In the genomic region with DNA sequence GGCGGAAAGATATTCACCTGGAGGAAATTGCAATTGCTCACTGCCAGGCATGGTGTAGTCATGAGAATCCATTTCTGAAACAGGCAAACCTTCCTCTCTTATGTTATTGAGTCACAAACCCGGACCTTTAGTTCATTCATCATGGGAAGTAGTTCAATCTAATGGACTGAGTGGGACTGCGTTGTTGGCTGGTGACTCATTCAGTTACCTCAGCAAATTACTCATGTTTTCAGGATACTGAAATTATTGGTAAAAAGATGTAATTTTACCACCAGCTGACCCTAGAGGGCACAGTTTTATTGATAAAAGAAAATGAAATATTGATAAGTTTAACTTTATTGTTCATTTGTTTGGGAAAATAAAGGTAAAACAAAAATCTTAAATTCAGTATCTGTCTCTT, we compare ENCODE assay signal across 10 cellular contexts.
A peak's percentile ranks its signal among the peaks of the same experiment; 100 is the strongest.
DNase-seq lines count a peak whose midpoint lies in the region; ATAC-seq and TF ChIP-seq lines count a peak whose summit lies in the region.
"Had no signal": no experiment of that assay in that cellular context is flagged by ENCODE, and none has a peak within 500 bp of the region (broad histone marks: within the 10 kb centered on the region; RNA-seq: fewer than 3 reads in every experiment).

No MANE protein-coding gene starts in this region.

- TF ChIP-seq CTCF in retinal pigment epithelial cell (conservative IDR thresholded peaks at IDR 0.05; ENCODE audit: low read depth, low read length): peak; percentile 35
- TF ChIP-seq CTCF in psoas muscle (IDR thresholded peaks at IDR 0.05): no peak

- H3K4me3 ChIP-seq in retinal pigment epithelial cell (ENCODE audit: low read length) (no peak overlapping the region), psoas muscle (no peak overlapping the region)

- ATAC-seq in GM18867 (IDR thresholded peaks at IDR 0.05; ENCODE audit: unreplicated experiment): peak; percentile 85
- ATAC-seq in HG02981 (IDR thresholded peaks at IDR 0.05; ENCODE audit: unreplicated experiment): peak; percentile 83
- ATAC-seq in psoas muscle: no peak

- peaks cover 12% of the 10 kb centered on the region for H3K9me3 Mint-ChIP-seq in activated T-helper 2 cell treated with anti-CD3 and anti-CD28 coated beads, Interferon-gamma antibody, Interleukin-2, Interleukin-4, amounts not matched to agents 10 μg/mL and 5 μg/mL and 100 μg/mL, durations not matched to agents 14 hours and 24 hours and 36 hours
- H3K9me3 Mint-ChIP-seq: dendritic cell treated with granulocyte-macrophage colony-stimulating factor and Interleukin-4, amounts not matched to agents 40 ng/mL and 50 ng/mL, for 4 days had no signal

- H3K27ac Mint-ChIP-seq in activated T-helper 2 cell treated with anti-CD3 and anti-CD28 coated beads, Interferon-gamma antibody, Interleukin-2, Interleukin-4, amounts not matched to agents 10 μg/mL and 5 μg/mL and 100 μg/mL, durations not matched to agents 14 hours and 24 hours and 36 hours: no peak overlapping the region
- H3K27ac Mint-ChIP-seq: dendritic cell treated with granulocyte-macrophage colony-stimulating factor and Interleukin-4, amounts not matched to agents 40 ng/mL and 50 ng/mL, for 4 days had no signal

- H3K36me3 ChIP-seq in psoas muscle (ENCODE audit: insufficient read depth in 1 of 2, low read depth in 1 of 2): no peaks in the 10 kb centered on the region

- no peak overlapping the region for H3K4me3 Mint-ChIP-seq in activated T-helper 2 cell treated with anti-CD3 and anti-CD28 coated beads, Interferon-gamma antibody, Interleukin-2, Interleukin-4, amounts not matched to agents 10 μg/mL and 5 μg/mL and 100 μg/mL, durations not matched to agents 14 hours and 24 hours and 36 hours (ENCODE audit: low read depth)
- H3K4me3 Mint-ChIP-seq: dendritic cell treated with granulocyte-macrophage colony-stimulating factor and Interleukin-4, amounts not matched to agents 40 ng/mL and 50 ng/mL, for 4 days had no signal

- H3K27me3 Mint-ChIP-seq in activated T-helper 2 cell treated with anti-CD3 and anti-CD28 coated beads, Interferon-gamma antibody, Interleukin-2, Interleukin-4, amounts not matched to agents 10 μg/mL and 5 μg/mL and 100 μg/mL, durations not matched to agents 14 hours and 24 hours and 36 hours (ENCODE audit: low read depth): no peaks in the 10 kb centered on the region
- H3K27me3 Mint-ChIP-seq: dendritic cell treated with granulocyte-macrophage colony-stimulating factor and Interleukin-4, amounts not matched to agents 40 ng/mL and 50 ng/mL, for 4 days had no signal

- no peaks in the 10 kb centered on the region for H3K4me1 Mint-ChIP-seq in activated T-helper 2 cell treated with anti-CD3 and anti-CD28 coated beads, Interferon-gamma antibody, Interleukin-2, Interleukin-4, amounts not matched to agents 10 μg/mL and 5 μg/mL and 100 μg/mL, durations not matched to agents 14 hours and 24 hours and 36 hours (ENCODE audit: low read depth)

- H3K27ac ChIP-seq in psoas muscle: no peak overlapping the region

- H3K4me1 ChIP-seq in psoas muscle: no peaks in the 10 kb centered on the region

- peak; percentile 95 for DNase-seq in amniotic epithelial cell (ENCODE audit: low read depth)
- DNase-seq in retinal pigment epithelial cell (ENCODE audit: low read depth): peak; percentile 91
- no peak for DNase-seq in psoas muscle
- DNase-seq in ureter (ENCODE audit: low spot score): no peak
- DNase-seq in activated T-helper 2 cell treated with anti-CD3 and anti-CD28 coated beads, Interferon-gamma antibody, Interleukin-2, Interleukin-4, amounts not matched to agents 10 μg/mL and 5 μg/mL and 100 μg/mL, durations not matched to agents 14 hours and 24 hours and 36 hours (ENCODE audit: low spot score): no peak
- DNase-seq: NCI-H1417; stimulated activated CD4-positive, alpha-beta T cell treated with anti-CD3 and anti-CD28 coated beads, Interleukin-2, amount 100 ng/mL, for 48 hours had no signal

- 42 to 69% (median 56%) methylated on average over 3 of the region's 3 CpGs for WGBS in psoas muscle, 3 donors

- intact Hi-C loops in psoas muscle (cut with DNase I): no loop called here
- intact Hi-C loops in activated T-helper 2 cell treated with anti-CD3 and anti-CD28 coated beads, Interferon-gamma antibody, Interleukin-2, Interleukin-4, amounts not matched to agents 10 μg/mL and 5 μg/mL and 100 μg/mL, durations not matched to agents 14 hours and 24 hours and 36 hours (cut with micrococcal nuclease): no loop called here

- no peaks in the 10 kb centered on the region for H3K27me3 ChIP-seq in psoas muscle (ENCODE audit: insufficient read depth in 3 of 3, low read length in 2 of 3)

- no peaks in the 10 kb centered on the region for H3K36me3 Mint-ChIP-seq in activated T-helper 2 cell treated with anti-CD3 and anti-CD28 coated beads, Interferon-gamma antibody, Interleukin-2, Interleukin-4, amounts not matched to agents 10 μg/mL and 5 μg/mL and 100 μg/mL, durations not matched to agents 14 hours and 24 hours and 36 hours (ENCODE audit: low read depth)

- H3K9me3 ChIP-seq in psoas muscle: no peaks in the 10 kb centered on the region

Comparison
In these comparisons a context has a peak if more than half of its experiments do, and no peak if none do; other contexts are left out.
1. ATAC-seq: peak in GM18867 (single experiment) and HG02981 (single experiment); none in psoas muscle (0 of 4).
2. DNase-seq: peak in amniotic epithelial cell (single experiment) and retinal pigment epithelial cell (single experiment); none in psoas muscle (0 of 2), ureter (single experiment) and activated T-helper 2 cell treated with anti-CD3 and anti-CD28 coated beads, Interferon-gamma antibody, Interleukin-2, Interleukin-4, amounts not matched to agents 10 μg/mL and 5 μg/mL and 100 μg/mL, durations not matched to agents 14 hours and 24 hours and 36 hours (single experiment).